8 cellular contexts compared by ENCODE assay signal in genomic region chr5:43065384-43066230, GRCh38. TPM values are rescaled to one million over a fixed set of nuclear protein-coding genes. Genes with fewer than 3 reads are reported as not detected.
DNase-seq lines count a peak whose midpoint lies in the region; ATAC-seq, FAIRE-seq and TF ChIP-seq lines count a peak whose summit lies in the region.

No MANE protein-coding gene starts in this region.

- ATAC-seq in GM21423 (IDR thresholded peaks at IDR 0.05; ENCODE audit: unreplicated experiment): peak; percentile 11
- ATAC-seq in HepG2: peak; percentile 28

- no peaks in the 10 kb centered on the region for H4K20me1 ChIP-seq in MM.1S (ENCODE audit: insufficient read depth, low read length)
- H4K20me1 ChIP-seq in HepG2 (ENCODE audit: insufficient read depth, low read length): no peaks in the 10 kb centered on the region

- in situ Hi-C loops in HepG2 (cut with HindIII; ENCODE audit: extremely low pct_ligation_motif_present, low pct_unique_long_range_greater_than_20kb): loop anchor here (5.0 kb wide), 1 partner anchor 58 kb away; no protein-coding TSS in a partner anchor

- intact Hi-C loops in HepG2 (cut with micrococcal nuclease; ENCODE audit: unreplicated experiment): loop anchor here (1.0 to 2.0 kb wide), 3 partner anchors 39 to 57 kb away; no protein-coding TSS in a partner anchor

- TF ChIP-seq EP300 in HepG2 (IDR thresholded peaks at IDR 0.05; ENCODE audit: low read depth in 2 of 2, low read length in 2 of 2) (no peak), HepG2 (CRISPR knock-in tag; IDR thresholded peaks at IDR 0.05; ENCODE audit: borderline replicate concordance) (no peak)

- CTCF ChIA-PET in HepG2 (lab: Yijun Ruan, JAX; ENCODE audit: low intra/inter-chr PET ratio, low total read pairs): interaction anchor here (1.1 to 3.8 kb wide), 6 partner anchors 25 to 71 kb away, joined by 3 to 29 read pairs (median 12); partner anchors contain the start of gene ANXA2R

- H3K4me2 ChIP-seq in MM.1S (ENCODE audit: low read depth, low read length) (peak overlapping the region; percentile 88), HepG2 (ENCODE audit: low read depth, low read length) (peak overlapping the region; percentile 98)

- peak overlapping the region; percentile 96 for H3K9ac ChIP-seq in MM.1S (ENCODE audit: low read length)
- H3K9ac ChIP-seq in HepG2 (ENCODE audit: insufficient read depth, low read depth, low read length): peak overlapping the region; percentile 93

- H3K27ac ChIP-seq in MM.1S (ENCODE audit: low read length): peak overlapping the region; percentile 88
- peak overlapping the region; percentile 98 for H3K27ac ChIP-seq in cingulate gyrus (ENCODE audit: low read depth, low read length)
- H3K27ac ChIP-seq in HepG2 (ENCODE audit: extremely low read length, insufficient read depth, low read length): peak overlapping the region; percentile 98

- no peaks in the 10 kb centered on the region for H3K27me3 ChIP-seq in MM.1S (replicated peaks; ENCODE audit: insufficient read depth, low read length)
- H3K27me3 ChIP-seq in HepG2 (ENCODE audit: control insufficient read depth in 1 of 2, insufficient read depth in 2 of 2, low read length in 2 of 2): no peaks in the 10 kb centered on the region; a peak in 1 of 5 replicates

- TF ChIP-seq CTCF in MM.1S (IDR thresholded peaks at IDR 0.05; ENCODE audit: low read length) (no peak), HepG2 (CRISPR knock-in tag; IDR thresholded peaks at IDR 0.05) (peak; percentile 1; the same call in 1 of the 2 replicates)

- BruUV-seq in HepG2 (replicated peaks; lab: Mats Ljungman, UMichigan): no TSS peak

- H2AFZ ChIP-seq in MM.1S (ENCODE audit: low read length) (peak overlapping the region; percentile 88), HepG2 (ENCODE audit: low read length) (no peak overlapping the region)

- peak; percentile 74 for DNase-seq in CD1c-positive myeloid dendritic cell (ENCODE audit: extremely low spot score)
- DNase-seq in MM.1S: peak; percentile 28
- peak; percentile 53 for DNase-seq in activated CD4-positive, CD25-positive, alpha-beta regulatory T cell treated with anti-CD3 and anti-CD28 coated beads, Interleukin-2, amount 50 U/mL, for 72 hours
- DNase-seq in HepG2 (ENCODE audit: low spot score): no peak
- peak; percentile 70 for DNase-seq in stimulated activated CD4-positive, alpha-beta T cell treated with anti-CD3 and anti-CD28 coated beads, Interleukin-4, amount 100 ng/mL, for 24 hours
- DNase-seq in OCI-M2 (lab: John Stamatoyannopoulos, UW; ENCODE audit: unreplicated experiment): no peak

- FAIRE-seq in HepG2 (lab: Jason Lieb, UNC): peak; percentile 52

- TF ChIP-seq POLR2A in HepG2 (IDR thresholded peaks at IDR 0.05; ENCODE audit: insufficient read depth in 1 of 2, low read depth in 2 of 2, low read length in 2 of 2): no peak

- H3K36me3 ChIP-seq in MM.1S (replicated peaks; ENCODE audit: insufficient read depth, low read length) (no peaks in the 10 kb centered on the region), HepG2 (replicated peaks in 1 of 2; ENCODE audit: control insufficient read depth in 1 of 2, insufficient read depth in 2 of 2, low read length in 2 of 2) (peaks cover 1 to 3% of the 10 kb centered on the region in 2 experiments; a peak in 2 of 5 replicates)

- H3K4me3 ChIP-seq in MM.1S (ENCODE audit: low read length) (peak overlapping the region; percentile 94), HepG2 (replicated peaks in 1 of 3; ENCODE audit: insufficient read depth in 1 of 3, low read depth in 2 of 3, low read length in 3 of 3) (peak overlapping the region; percentile 82 to 92 (median 83))

- POLR2A ChIA-PET in HepG2 (lab: Yijun Ruan, JAX): interaction anchor here (0.7 to 4.4 kb wide), 17 partner anchors 24 to 1162 kb away, joined by 3 to 49 read pairs (median 5); partner anchors contain the start of genes ANXA2R, HMGCS1, SELENOP and TMEM267

- H3F3A ChIP-seq in MM.1S (ENCODE audit: insufficient read depth, low read length): peaks cover 21% of the 10 kb centered on the region

- H3K9me3 ChIP-seq in MM.1S (replicated peaks; ENCODE audit: insufficient read depth, low read length) (no peaks in the 10 kb centered on the region), HepG2 (ENCODE audit: low read length) (no peaks in the 10 kb centered on the region)

- H3K79me2 ChIP-seq in MM.1S (ENCODE audit: low read length) (peaks cover 19% of the 10 kb centered on the region), HepG2 (ENCODE audit: insufficient read depth, low read length) (peaks cover 27% of the 10 kb centered on the region)

- H3K9me2 ChIP-seq in MM.1S (replicated peaks; ENCODE audit: insufficient read depth, low read length): no peaks in the 10 kb centered on the region

- TF ChIP-seq RAD21 in HepG2 (CRISPR knock-in tag; IDR thresholded peaks at IDR 0.05): no peak

- 1% methylated on average over 36 of the region's 36 CpGs for WGBS in HepG2 (ENCODE audit: low lambda C conversion rate)

- peaks cover 10% of the 10 kb centered on the region for H3K4me1 ChIP-seq in MM.1S (ENCODE audit: low read length)
- H3K4me1 ChIP-seq in HepG2 (ENCODE audit: insufficient read depth, low read length): peaks cover 49% of the 10 kb centered on the region

TF ChIP-seq in HepG2, 621 proteins besides CTCF, POLR2A, EP300 and RAD21 (continues in another document):
- TF ChIP-seq ZNF17 (CRISPR knock-in tag; IDR thresholded peaks at IDR 0.05) (no peak), ZNF569 (CRISPR knock-in tag; IDR thresholded peaks at IDR 0.05; ENCODE audit: borderline replicate concordance) (no peak), MLLT10 (CRISPR knock-in tag; IDR thresholded peaks at IDR 0.05) (no peak), HES4 (CRISPR knock-in tag; IDR thresholded peaks at IDR 0.05; ENCODE audit: borderline replicate concordance) (no peak), POLR2G (IDR thresholded peaks at IDR 0.05; ENCODE audit: low read depth, low read length) (peak; percentile 22; the same call in 1 of the 2 replicates), MTA3 (CRISPR knock-in tag; IDR thresholded peaks at IDR 0.05) (no peak), ZNF773 (CRISPR knock-in tag; IDR thresholded peaks at IDR 0.05; ENCODE audit: borderline replicate concordance) (no peak), ZNF598 (CRISPR knock-in tag; IDR thresholded peaks at IDR 0.05; ENCODE audit: borderline replicate concordance) (no peak)
- TF ChIP-seq, protein P1, sequence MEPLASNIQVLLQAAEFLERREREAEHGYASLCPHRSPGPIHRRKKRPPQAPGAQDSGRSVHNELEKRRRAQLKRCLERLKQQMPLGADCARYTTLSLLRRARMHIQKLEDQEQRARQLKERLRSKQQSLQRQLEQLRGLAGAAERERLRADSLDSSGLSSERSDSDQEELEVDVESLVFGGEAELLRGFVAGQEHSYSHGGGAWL (CRISPR knock-in tag; IDR thresholded peaks at IDR 0.05): no peak

RNA-seq across cellular contexts. Expression of gene ANXA2R, which starts 25.5 kb away (rescaled TPM):
- total RNA-seq in HepG2 (2016; rRNA removed; fragmentation: Illumina TruSeq; extraction: Trizol): 0.76 and 0.95 TPM in 2 replicates
- total RNA-seq in HepG2 (2016; cell fraction: cytosol; rRNA removed; fragmentation: Illumina TruSeq; extraction: Trizol; ENCODE audit: low read depth): 0.40 and 0.53 TPM in 2 replicates
- 0.58 and 0.74 TPM in 2 replicates for total RNA-seq in HepG2 (2016; cell fraction: insoluble cytoplasmic fraction; rRNA removed; fragmentation: Illumina TruSeq; extraction: Trizol)
- 0.65 TPM in 2 replicates for total RNA-seq in HepG2 (2016; cell fraction: membrane; rRNA removed; fragmentation: Illumina TruSeq; extraction: Trizol)
- 1.5 and 1.8 TPM in 2 replicates for total RNA-seq in HepG2 (2016; cell fraction: nucleus; rRNA removed; fragmentation: Illumina TruSeq; extraction: Trizol)
- 1.3 TPM in 2 replicates for polyA plus RNA-seq in HepG2 (2011; rRNA removed)
- 0.90 and 1.1 TPM in 2 replicates for polyA plus RNA-seq in HepG2 (2011; cell fraction: cytosol; rRNA removed)
- 2.6 and 2.7 TPM in 2 replicates for polyA plus RNA-seq in HepG2 (2011; cell fraction: nucleus; rRNA removed)
- 0.52 and 0.67 TPM in 2 replicates for polyA plus RNA-seq in HepG2 (2012)
- 0.37 and 0.41 TPM in 2 replicates for polyA plus RNA-seq in HepG2 (2016; cell fraction: cytosol; fragmentation: Illumina TruSeq; extraction: Trizol; ENCODE audit: low read depth)
- polyA plus RNA-seq in HepG2 (2016; cell fraction: insoluble cytoplasmic fraction; fragmentation: Illumina TruSeq; extraction: Trizol; ENCODE audit: low read depth): 0.28 and 0.72 TPM in 2 replicates
- 0.34 and 0.62 TPM in 2 replicates for polyA plus RNA-seq in HepG2 (2016; cell fraction: membrane; fragmentation: Illumina TruSeq; extraction: Trizol; ENCODE audit: low read depth)
- polyA plus RNA-seq in HepG2 (2016; cell fraction: nucleus; fragmentation: Illumina TruSeq; extraction: Trizol; ENCODE audit: insufficient read depth, low read depth): 1.2 and 1.5 TPM in 2 replicates
- 1.5 and 11.0 TPM in 2 replicates for polyA minus RNA-seq in HepG2 (2011; rRNA and poly(A)+ RNA removed; ENCODE audit: low replicate concordance)
- polyA minus RNA-seq in HepG2 (2011; cell fraction: cytosol; rRNA and poly(A)+ RNA removed): 0.49 TPM in 1 of 2 replicates, not detected in the other
- polyA minus RNA-seq in HepG2 (2011; cell fraction: nucleus; rRNA and poly(A)+ RNA removed): 3.9 and 4.5 TPM in 2 replicates

RNA-seq across cellular contexts. Expression of gene ZNF131, which starts 55.1 kb away (rescaled TPM):
- 30.4 and 33.3 TPM in 2 replicates for total RNA-seq in HepG2 (2016; rRNA removed; fragmentation: Illumina TruSeq; extraction: Trizol)
- 20.6 and 21.5 TPM in 2 replicates for total RNA-seq in HepG2 (2016; cell fraction: cytosol; rRNA removed; fragmentation: Illumina TruSeq; extraction: Trizol; ENCODE audit: low read depth)
- 31.8 and 34.8 TPM in 2 replicates for total RNA-seq in HepG2 (2016; cell fraction: insoluble cytoplasmic fraction; rRNA removed; fragmentation: Illumina TruSeq; extraction: Trizol)
- 24.7 and 24.8 TPM in 2 replicates for total RNA-seq in HepG2 (2016; cell fraction: membrane; rRNA removed; fragmentation: Illumina TruSeq; extraction: Trizol)
- 35.3 and 43.2 TPM in 2 replicates for total RNA-seq in HepG2 (2016; cell fraction: nucleus; rRNA removed; fragmentation: Illumina TruSeq; extraction: Trizol)
- polyA plus RNA-seq in HepG2 (2011; rRNA removed): 17.5 and 20.6 TPM in 2 replicates
- polyA plus RNA-seq in HepG2 (2011; cell fraction: cytosol; rRNA removed): 9.6 and 12.2 TPM in 2 replicates
- polyA plus RNA-seq in HepG2 (2011; cell fraction: nucleus; rRNA removed): 23.3 and 27.2 TPM in 2 replicates
- polyA plus RNA-seq in HepG2 (2012): 15.7 and 18.4 TPM in 2 replicates
- 5.8 and 7.5 TPM in 2 replicates for polyA plus RNA-seq in HepG2 (2016; cell fraction: cytosol; fragmentation: Illumina TruSeq; extraction: Trizol; ENCODE audit: low read depth)
- 41.5 and 42.5 TPM in 2 replicates for polyA plus RNA-seq in HepG2 (2016; cell fraction: insoluble cytoplasmic fraction; fragmentation: Illumina TruSeq; extraction: Trizol; ENCODE audit: low read depth)
- 14.9 and 15.7 TPM in 2 replicates for polyA plus RNA-seq in HepG2 (2016; cell fraction: membrane; fragmentation: Illumina TruSeq; extraction: Trizol; ENCODE audit: low read depth)
- 48.4 and 55.5 TPM in 2 replicates for polyA plus RNA-seq in HepG2 (2016; cell fraction: nucleus; fragmentation: Illumina TruSeq; extraction: Trizol; ENCODE audit: insufficient read depth, low read depth)
- 16.7 and 49.5 TPM in 2 replicates for polyA minus RNA-seq in HepG2 (2011; rRNA and poly(A)+ RNA removed; ENCODE audit: low replicate concordance)
- polyA minus RNA-seq in HepG2 (2011; cell fraction: cytosol; rRNA and poly(A)+ RNA removed): 13.2 and 14.4 TPM in 2 replicates
- polyA minus RNA-seq in HepG2 (2011; cell fraction: nucleus; rRNA and poly(A)+ RNA removed): 62.0 and 70.7 TPM in 2 replicates

Comparison
In these comparisons a context has a peak if more than half of its experiments do, and no peak if none do; other contexts are left out.
1. DNase-seq: peak in CD1c-positive myeloid dendritic cell (single experiment), MM.1S (single experiment), activated CD4-positive, CD25-positive, alpha-beta regulatory T cell treated with anti-CD3 and anti-CD28 coated beads, Interleukin-2, amount 50 U/mL, for 72 hours (single experiment) and stimulated activated CD4-positive, alpha-beta T cell treated with anti-CD3 and anti-CD28 coated beads, Interleukin-4, amount 100 ng/mL, for 24 hours (single experiment); none in HepG2 (single experiment) and OCI-M2 (single experiment).
2. Peak in every context shown above with its lines, with median percentiles within 50 percentile points of each other: H3K27ac ChIP-seq.